In the genomic region with DNA sequence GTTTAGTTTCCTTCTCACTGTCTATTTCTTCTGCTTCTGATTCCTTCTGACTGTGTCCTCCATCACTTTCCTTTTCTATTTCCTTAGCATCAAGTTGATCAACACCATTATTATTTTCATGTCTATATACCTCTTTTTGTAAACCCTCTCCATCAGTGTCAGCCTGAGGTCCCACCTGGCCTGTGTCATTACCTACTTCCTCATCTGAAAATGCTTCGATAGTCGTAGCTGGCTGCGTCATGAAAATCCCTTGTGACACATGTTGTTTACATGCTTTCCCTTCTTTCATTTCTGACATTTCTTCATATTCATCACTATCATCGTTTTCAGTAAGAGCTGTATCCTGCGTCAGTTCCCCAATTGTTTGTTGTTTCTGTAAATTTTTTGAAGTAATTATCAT, we compare ENCODE assay signal across 19 cellular contexts.
"Had no signal": no experiment of that assay in that cellular context is flagged by ENCODE, and none has a peak within 500 bp of the region (broad histone marks: within the 10 kb centered on the region; RNA-seq: fewer than 3 reads in every experiment).

No MANE protein-coding gene starts in this region.

- DNase-seq: activated CD4-positive, alpha-beta T cell treated with anti-CD3 and anti-CD28 coated beads, Interleukin-2, amount 50 U/mL, for 4 hours; effector CD4-positive, alpha-beta T cell; heart right ventricle; left lung; mammary epithelial cell; retina; spleen; stimulated activated CD8-positive, alpha-beta memory T cell treated with anti-CD3 and anti-CD28 coated beads, Interleukin-4, amount 100 ng/mL, for 48 hours; T-helper 2 cell; WERI-Rb-1 had no signal

- H3K4me1 ChIP-seq: ascending aorta, esophagus muscularis mucosa, gastroesophageal sphincter, heart right ventricle, left lung, spleen, tibial nerve, vagina had no signal

- H3K27me3 ChIP-seq: ascending aorta, esophagus muscularis mucosa, gastroesophageal sphincter, left lung, spleen, tibial nerve, vagina had no signal

- H3K9me3 ChIP-seq: ascending aorta, esophagus muscularis mucosa, gastroesophageal sphincter, heart right ventricle, left lung, spleen, tibial nerve, vagina had no signal

- H3K27ac ChIP-seq: ascending aorta, esophagus muscularis mucosa, gastroesophageal sphincter, heart right ventricle, left lung, spleen, tibial nerve, vagina, WERI-Rb-1 had no signal

- H3K9me3 Mint-ChIP-seq: activated T-helper 1 cell treated with anti-CD3 and anti-CD28 coated beads, Interleukin-12 subunit alpha, Interleukin-12 subunit beta, Interleukin-2, Interleukin-4 antibody, amounts not matched to agents 30 ng/mL and 10 ng/mL and 1 ng/mL, durations not matched to agents 14 hours and 24 hours and 36 hours; stimulated activated naive CD8-positive, alpha-beta T cell treated with anti-CD3 and anti-CD28 coated beads, Interleukin-15, Interleukin-2, amounts not matched to agents 100 ng/mL and 50 ng/mL, for 24 hours had no signal

- H3K27me3 Mint-ChIP-seq: stimulated activated naive CD8-positive, alpha-beta T cell treated with anti-CD3 and anti-CD28 coated beads, Interleukin-15, Interleukin-2, amounts not matched to agents 100 ng/mL and 50 ng/mL, for 24 hours had no signal

- FAIRE-seq: bronchial epithelial cell had no signal

- ATAC-seq: gastroesophageal sphincter, heart right ventricle, left lung had no signal

- H3K4me1 Mint-ChIP-seq: neural crest cell had no signal

- H3K4me3 ChIP-seq: ascending aorta, esophagus muscularis mucosa, gastroesophageal sphincter, heart right ventricle, left lung, spleen, tibial nerve, vagina had no signal

- H3K4me3 Mint-ChIP-seq: activated T-helper 1 cell treated with anti-CD3 and anti-CD28 coated beads, Interleukin-12 subunit alpha, Interleukin-12 subunit beta, Interleukin-2, Interleukin-4 antibody, amounts not matched to agents 30 ng/mL and 10 ng/mL and 1 ng/mL, durations not matched to agents 14 hours and 24 hours and 36 hours; neural crest cell; stimulated activated naive CD8-positive, alpha-beta T cell treated with anti-CD3 and anti-CD28 coated beads, Interleukin-15, Interleukin-2, amounts not matched to agents 100 ng/mL and 50 ng/mL, for 24 hours had no signal

- H3K36me3 ChIP-seq: ascending aorta, left lung, spleen, vagina, WERI-Rb-1 had no signal
